Comparison of ENCODE assay signal across 8 cellular contexts in genomic region chr12:109154485-109155438, GRCh38. TPM values are rescaled to one million over a fixed set of nuclear protein-coding genes. Genes with fewer than 3 reads are reported as not detected.
DNase-seq lines count a peak whose midpoint lies in the region; ATAC-seq, FAIRE-seq and TF ChIP-seq lines count a peak whose summit lies in the region.

No MANE protein-coding gene starts in this region.

- H3K4me1 Mint-ChIP-seq in dendritic cell treated with granulocyte-macrophage colony-stimulating factor and Interleukin-4, amounts not matched to agents 40 ng/mL and 50 ng/mL, for 4 days (ENCODE audit: low read depth) = peaks cover 15% of the 10 kb centered on the region

- H3K27ac ChIP-seq in HepG2 (ENCODE audit: extremely low read length, insufficient read depth, low read length) = peak overlapping the region; percentile 64

- no peaks in the 10 kb centered on the region for H3K9me3 ChIP-seq in HepG2 (ENCODE audit: low read length)

- in situ Hi-C loops in HepG2 (cut with HindIII; ENCODE audit: extremely low pct_ligation_motif_present, low pct_unique_long_range_greater_than_20kb) = no loop called here

- H3K27me3 ChIP-seq in HepG2 (ENCODE audit: control insufficient read depth in 1 of 2, insufficient read depth in 2 of 2, low read length in 2 of 2) = no peaks in the 10 kb centered on the region

- peak; percentile 65 for TF ChIP-seq RAD21 in HepG2 (CRISPR knock-in tag; IDR thresholded peaks at IDR 0.05)

- H4K20me1 ChIP-seq in HepG2 (ENCODE audit: insufficient read depth, low read length) = no peaks in the 10 kb centered on the region

- peak; percentile 61 for FAIRE-seq in HepG2 (lab: Jason Lieb, UNC)

- peak overlapping the region; percentile 62 to 77 (median 75) for H3K4me3 ChIP-seq in HepG2 (replicated peaks in 1 of 3; ENCODE audit: insufficient read depth in 1 of 3, low read depth in 2 of 3, low read length in 3 of 3)

- H3K9ac ChIP-seq in HepG2 (ENCODE audit: insufficient read depth, low read depth, low read length) = peak overlapping the region; percentile 62

- TF ChIP-seq EP300 in HepG2 (IDR thresholded peaks at IDR 0.05; ENCODE audit: low read depth in 2 of 2, low read length in 2 of 2) (no peak), HepG2 (CRISPR knock-in tag; IDR thresholded peaks at IDR 0.05; ENCODE audit: borderline replicate concordance) (no peak)

- peak; percentile 6 to 29 for DNase-seq in NCI-H2081 (lab: John Stamatoyannopoulos, UW)
- no peak for DNase-seq in NCI-H2081 treated with DMSO at 0.1 percent for 48 hours (lab: John Stamatoyannopoulos, UW)
- DNase-seq in NCI-H510A (lab: John Stamatoyannopoulos, UW) = peak; percentile 79
- peak; percentile 67 to 68 for DNase-seq in activated CD4-positive, alpha-beta T cell treated with anti-CD3 and anti-CD28 coated beads, Interleukin-2, amount 50 U/mL, for 24 hours (ENCODE audit: low read depth in 1 of 2, low spot score in 1 of 2)
- peak; percentile 51 for DNase-seq in HepG2 (ENCODE audit: low spot score)
- peak; percentile 66 for DNase-seq in stimulated activated CD4-positive, alpha-beta T cell treated with anti-CD3 and anti-CD28 coated beads, Interleukin-2, amount 100 ng/mL, for 4 hours (ENCODE audit: low read depth)

- H3K4me1 ChIP-seq in HepG2 (ENCODE audit: insufficient read depth, low read length) = peaks cover 33% of the 10 kb centered on the region

- TF ChIP-seq POLR2A in HepG2 (IDR thresholded peaks at IDR 0.05; ENCODE audit: insufficient read depth in 1 of 2, low read depth in 2 of 2, low read length in 2 of 2) = peak in 1 of 2 experiments; percentile 68; a peak in 2 of 4 replicates

- peak overlapping the region; percentile 86 for H3K4me2 ChIP-seq in HepG2 (ENCODE audit: low read depth, low read length)

- POLR2A ChIA-PET in HepG2 (lab: Yijun Ruan, JAX) = interaction anchor here (0.6 to 2.2 kb wide), 14 partner anchors 9 to 123 kb away, joined by 3 to 22 read pairs (median 3); partner anchors contain the start of gene ACACB

- no TSS peak for BruUV-seq in HepG2 (replicated peaks; lab: Mats Ljungman, UMichigan)

- peak overlapping the region; percentile 46 for H3K27ac Mint-ChIP-seq in dendritic cell treated with granulocyte-macrophage colony-stimulating factor and Interleukin-4, amounts not matched to agents 40 ng/mL and 50 ng/mL, for 4 days

- H2AFZ ChIP-seq in HepG2 (ENCODE audit: low read length) = peak overlapping the region; percentile 82

- peaks cover 24% of the 10 kb centered on the region for H3K27me3 Mint-ChIP-seq in dendritic cell treated with granulocyte-macrophage colony-stimulating factor and Interleukin-4, amounts not matched to agents 40 ng/mL and 50 ng/mL, for 4 days

- H3K36me3 ChIP-seq in HepG2 (replicated peaks in 1 of 2; ENCODE audit: control insufficient read depth in 1 of 2, insufficient read depth in 2 of 2, low read length in 2 of 2) = no peaks in the 10 kb centered on the region

- CTCF ChIA-PET in HepG2 (lab: Yijun Ruan, JAX; ENCODE audit: low intra/inter-chr PET ratio, low total read pairs) = no interaction called here

- TF ChIP-seq CTCF in HepG2 (CRISPR knock-in tag; IDR thresholded peaks at IDR 0.05) = peak; percentile 36; the same call in 1 of the 2 replicates

- H3K9me3 Mint-ChIP-seq in dendritic cell treated with granulocyte-macrophage colony-stimulating factor and Interleukin-4, amounts not matched to agents 40 ng/mL and 50 ng/mL, for 4 days = no peaks in the 10 kb centered on the region

- intact Hi-C loops in dendritic cell treated with granulocyte-macrophage colony-stimulating factor and Interleukin-4, amounts not matched to agents 40 ng/mL and 50 ng/mL, for 4 days (cut with micrococcal nuclease) = no loop called here
- intact Hi-C loops in HepG2 (cut with micrococcal nuclease; ENCODE audit: unreplicated experiment) = loop anchor here (5.0 kb wide), 1 partner anchor 37 kb away; the partner anchor contains the start of gene ACACB

- H3K79me2 ChIP-seq in HepG2 (ENCODE audit: insufficient read depth, low read length) = no peaks in the 10 kb centered on the region

- H3K4me3 Mint-ChIP-seq in dendritic cell treated with granulocyte-macrophage colony-stimulating factor and Interleukin-4, amounts not matched to agents 40 ng/mL and 50 ng/mL, for 4 days = peak overlapping the region; percentile 78

- WGBS in HepG2 (ENCODE audit: low lambda C conversion rate) = 29% methylated on average over 16 of the region's 61 CpGs

- ATAC-seq in HG03103 (IDR thresholded peaks at IDR 0.05; ENCODE audit: low read depth, unreplicated experiment) (peak; percentile 88), HepG2 (peak; percentile 96)

- H3K36me3 Mint-ChIP-seq in dendritic cell treated with granulocyte-macrophage colony-stimulating factor and Interleukin-4, amounts not matched to agents 40 ng/mL and 50 ng/mL, for 4 days (ENCODE audit: low read depth) = no peaks in the 10 kb centered on the region

TF ChIP-seq in HepG2, 621 proteins besides CTCF, POLR2A, EP300 and RAD21 (continues in another document):
- no peak for TF ChIP-seq ZFAT (CRISPR knock-in tag; conservative IDR thresholded peaks at IDR 0.05)
- no peak for TF ChIP-seq NBN (conservative IDR thresholded peaks at IDR 0.05)
- TF ChIP-seq HDAC1 (CRISPR knock-in tag; IDR thresholded peaks at IDR 0.05) = 0 out of 2 replicates have a peak, but pooled peaks have one; percentile 7
- 0 out of 2 replicates have a peak, but pooled peaks have one; percentile 12 for TF ChIP-seq HNF1B (CRISPR knock-in tag; IDR thresholded peaks at IDR 0.05)
- no peak for TF ChIP-seq ATF7-NPFF (CRISPR knock-in tag; IDR thresholded peaks at IDR 0.05; ENCODE audit: low read depth)
- TF ChIP-seq MAZ (IDR thresholded peaks at IDR 0.05; ENCODE audit: borderline replicate concordance, low read depth, low read length) = no peak
- 0 out of 2 replicates have a peak, but pooled peaks have one; percentile 61 for TF ChIP-seq MAZ (CRISPR knock-in tag; IDR thresholded peaks at IDR 0.05; ENCODE audit: low read depth)

RNA-seq across cellular contexts. Expression of gene ACACB, which starts 38.4 kb away (rescaled TPM):
- 6.0 and 8.6 TPM in 2 replicates for total RNA-seq in HepG2 (2016; rRNA removed; fragmentation: Illumina TruSeq; extraction: Trizol)
- 3.7 and 5.2 TPM in 2 replicates for total RNA-seq in HepG2 (2016; cell fraction: cytosol; rRNA removed; fragmentation: Illumina TruSeq; extraction: Trizol; ENCODE audit: low read depth)
- total RNA-seq in HepG2 (2016; cell fraction: insoluble cytoplasmic fraction; rRNA removed; fragmentation: Illumina TruSeq; extraction: Trizol) = 4.7 and 10.3 TPM in 2 replicates
- 4.2 and 5.9 TPM in 2 replicates for total RNA-seq in HepG2 (2016; cell fraction: membrane; rRNA removed; fragmentation: Illumina TruSeq; extraction: Trizol)
- 14.3 and 17.9 TPM in 2 replicates for total RNA-seq in HepG2 (2016; cell fraction: nucleus; rRNA removed; fragmentation: Illumina TruSeq; extraction: Trizol)
- 6.2 and 6.4 TPM in 2 replicates for polyA plus RNA-seq in HepG2 (2011; rRNA removed)
- polyA plus RNA-seq in HepG2 (2011; cell fraction: cytosol; rRNA removed) = 3.4 and 4.6 TPM in 2 replicates
- polyA plus RNA-seq in HepG2 (2011; cell fraction: nucleus; rRNA removed) = 18.8 and 19.2 TPM in 2 replicates
- polyA plus RNA-seq in HepG2 (2012) = 4.3 and 4.9 TPM in 2 replicates
- polyA plus RNA-seq in HepG2 (2016; cell fraction: cytosol; fragmentation: Illumina TruSeq; extraction: Trizol; ENCODE audit: low read depth) = 0.51 TPM in 2 replicates
- 3.6 and 4.3 TPM in 2 replicates for polyA plus RNA-seq in HepG2 (2016; cell fraction: insoluble cytoplasmic fraction; fragmentation: Illumina TruSeq; extraction: Trizol; ENCODE audit: low read depth)
- 1.0 and 1.2 TPM in 2 replicates for polyA plus RNA-seq in HepG2 (2016; cell fraction: membrane; fragmentation: Illumina TruSeq; extraction: Trizol; ENCODE audit: low read depth)
- polyA plus RNA-seq in HepG2 (2016; cell fraction: nucleus; fragmentation: Illumina TruSeq; extraction: Trizol; ENCODE audit: insufficient read depth, low read depth) = 18.5 and 20.2 TPM in 2 replicates
- 24.1 and 29.2 TPM in 2 replicates for polyA minus RNA-seq in HepG2 (2011; rRNA and poly(A)+ RNA removed; ENCODE audit: low replicate concordance)
- 5.0 and 5.1 TPM in 2 replicates for polyA minus RNA-seq in HepG2 (2011; cell fraction: cytosol; rRNA and poly(A)+ RNA removed)
- 23.6 and 44.9 TPM in 2 replicates for polyA minus RNA-seq in HepG2 (2011; cell fraction: nucleus; rRNA and poly(A)+ RNA removed)

RNA-seq across cellular contexts. Expression of gene UNG, which starts 57.4 kb away (rescaled TPM):
- 114 and 144 TPM in 2 replicates for total RNA-seq in HepG2 (2016; rRNA removed; fragmentation: Illumina TruSeq; extraction: Trizol)
- total RNA-seq in HepG2 (2016; cell fraction: cytosol; rRNA removed; fragmentation: Illumina TruSeq; extraction: Trizol; ENCODE audit: low read depth) = 14.1 and 15.1 TPM in 2 replicates
- 113 and 144 TPM in 2 replicates for total RNA-seq in HepG2 (2016; cell fraction: insoluble cytoplasmic fraction; rRNA removed; fragmentation: Illumina TruSeq; extraction: Trizol)
- total RNA-seq in HepG2 (2016; cell fraction: membrane; rRNA removed; fragmentation: Illumina TruSeq; extraction: Trizol) = 42.9 and 44.0 TPM in 2 replicates
- total RNA-seq in HepG2 (2016; cell fraction: nucleus; rRNA removed; fragmentation: Illumina TruSeq; extraction: Trizol) = 46.7 and 49.9 TPM in 2 replicates
- 20.5 and 23.3 TPM in 2 replicates for polyA plus RNA-seq in HepG2 (2011; rRNA removed)
- 18.8 and 19.2 TPM in 2 replicates for polyA plus RNA-seq in HepG2 (2011; cell fraction: cytosol; rRNA removed)
- 9.4 and 9.6 TPM in 2 replicates for polyA plus RNA-seq in HepG2 (2011; cell fraction: nucleus; rRNA removed)
- 24.4 and 35.2 TPM in 2 replicates for polyA plus RNA-seq in HepG2 (2012)
- polyA plus RNA-seq in HepG2 (2016; cell fraction: cytosol; fragmentation: Illumina TruSeq; extraction: Trizol; ENCODE audit: low read depth) = 11.6 and 12.8 TPM in 2 replicates
- polyA plus RNA-seq in HepG2 (2016; cell fraction: insoluble cytoplasmic fraction; fragmentation: Illumina TruSeq; extraction: Trizol; ENCODE audit: low read depth) = 144 TPM in 2 replicates
- polyA plus RNA-seq in HepG2 (2016; cell fraction: membrane; fragmentation: Illumina TruSeq; extraction: Trizol; ENCODE audit: low read depth) = 28.5 and 28.6 TPM in 2 replicates
- polyA plus RNA-seq in HepG2 (2016; cell fraction: nucleus; fragmentation: Illumina TruSeq; extraction: Trizol; ENCODE audit: insufficient read depth, low read depth) = 65.0 and 67.4 TPM in 2 replicates
- 11.1 and 15.9 TPM in 2 replicates for polyA minus RNA-seq in HepG2 (2011; rRNA and poly(A)+ RNA removed; ENCODE audit: low replicate concordance)
- 11.2 and 14.4 TPM in 2 replicates for polyA minus RNA-seq in HepG2 (2011; cell fraction: cytosol; rRNA and poly(A)+ RNA removed)
- 6.8 and 7.1 TPM in 2 replicates for polyA minus RNA-seq in HepG2 (2011; cell fraction: nucleus; rRNA and poly(A)+ RNA removed)
